In the genomic region with DNA sequence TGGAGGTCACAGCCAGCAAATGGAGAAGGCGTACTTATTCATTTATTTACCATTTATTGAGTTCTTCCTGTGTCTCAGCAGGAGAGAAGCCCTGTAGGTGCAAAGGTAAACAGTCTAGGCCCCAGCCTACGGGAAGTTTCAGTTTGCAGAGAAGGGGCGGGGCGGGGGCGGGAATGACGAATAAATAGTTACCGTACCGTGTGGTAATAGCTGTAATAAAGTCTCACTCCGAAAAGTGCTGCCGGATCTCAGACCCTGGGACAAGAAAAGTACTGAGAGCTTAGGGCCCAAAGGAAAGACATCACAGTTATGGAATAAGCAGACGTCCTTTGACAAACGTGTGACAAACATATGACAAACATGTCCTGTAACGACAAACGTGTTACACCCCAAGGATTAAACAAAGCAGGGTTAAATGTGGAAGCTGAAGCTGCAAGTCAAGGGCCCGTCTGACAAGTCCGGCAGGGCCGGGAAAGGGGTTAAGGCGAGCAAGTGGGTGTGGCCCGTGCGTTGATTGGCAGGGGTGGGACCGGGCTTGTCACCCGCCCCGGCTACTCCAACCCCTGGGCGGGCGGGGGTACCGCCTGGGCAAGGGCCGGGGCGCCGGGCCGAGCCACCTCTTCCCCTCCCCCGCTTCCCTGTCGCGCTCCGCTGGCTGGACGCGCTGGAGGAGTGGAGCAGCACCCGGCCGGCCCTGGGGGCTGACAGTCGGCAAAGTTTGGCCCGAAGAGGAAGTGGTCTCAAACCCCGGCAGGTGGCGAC, we compare ENCODE assay signal across 1 cellular context.
A peak's percentile ranks its signal among the peaks of the same experiment; 100 is the strongest.
TF ChIP-seq lines count a peak whose summit lies in the region.

A gene with protein sequence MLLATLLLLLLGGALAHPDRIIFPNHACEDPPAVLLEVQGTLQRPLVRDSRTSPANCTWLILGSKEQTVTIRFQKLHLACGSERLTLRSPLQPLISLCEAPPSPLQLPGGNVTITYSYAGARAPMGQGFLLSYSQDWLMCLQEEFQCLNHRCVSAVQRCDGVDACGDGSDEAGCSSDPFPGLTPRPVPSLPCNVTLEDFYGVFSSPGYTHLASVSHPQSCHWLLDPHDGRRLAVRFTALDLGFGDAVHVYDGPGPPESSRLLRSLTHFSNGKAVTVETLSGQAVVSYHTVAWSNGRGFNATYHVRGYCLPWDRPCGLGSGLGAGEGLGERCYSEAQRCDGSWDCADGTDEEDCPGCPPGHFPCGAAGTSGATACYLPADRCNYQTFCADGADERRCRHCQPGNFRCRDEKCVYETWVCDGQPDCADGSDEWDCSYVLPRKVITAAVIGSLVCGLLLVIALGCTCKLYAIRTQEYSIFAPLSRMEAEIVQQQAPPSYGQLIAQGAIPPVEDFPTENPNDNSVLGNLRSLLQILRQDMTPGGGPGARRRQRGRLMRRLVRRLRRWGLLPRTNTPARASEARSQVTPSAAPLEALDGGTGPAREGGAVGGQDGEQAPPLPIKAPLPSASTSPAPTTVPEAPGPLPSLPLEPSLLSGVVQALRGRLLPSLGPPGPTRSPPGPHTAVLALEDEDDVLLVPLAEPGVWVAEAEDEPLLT (plus strand): TSS at position 541 of the 762 bp plus-strand sequence. CDS start 564 bp downstream, outside the sequence.

TF ChIP-seq in HepG2, 621 proteins besides CTCF, POLR2A, EP300 and RAD21 (continued from another document and continues in another):
- TF ChIP-seq, protein P1, sequence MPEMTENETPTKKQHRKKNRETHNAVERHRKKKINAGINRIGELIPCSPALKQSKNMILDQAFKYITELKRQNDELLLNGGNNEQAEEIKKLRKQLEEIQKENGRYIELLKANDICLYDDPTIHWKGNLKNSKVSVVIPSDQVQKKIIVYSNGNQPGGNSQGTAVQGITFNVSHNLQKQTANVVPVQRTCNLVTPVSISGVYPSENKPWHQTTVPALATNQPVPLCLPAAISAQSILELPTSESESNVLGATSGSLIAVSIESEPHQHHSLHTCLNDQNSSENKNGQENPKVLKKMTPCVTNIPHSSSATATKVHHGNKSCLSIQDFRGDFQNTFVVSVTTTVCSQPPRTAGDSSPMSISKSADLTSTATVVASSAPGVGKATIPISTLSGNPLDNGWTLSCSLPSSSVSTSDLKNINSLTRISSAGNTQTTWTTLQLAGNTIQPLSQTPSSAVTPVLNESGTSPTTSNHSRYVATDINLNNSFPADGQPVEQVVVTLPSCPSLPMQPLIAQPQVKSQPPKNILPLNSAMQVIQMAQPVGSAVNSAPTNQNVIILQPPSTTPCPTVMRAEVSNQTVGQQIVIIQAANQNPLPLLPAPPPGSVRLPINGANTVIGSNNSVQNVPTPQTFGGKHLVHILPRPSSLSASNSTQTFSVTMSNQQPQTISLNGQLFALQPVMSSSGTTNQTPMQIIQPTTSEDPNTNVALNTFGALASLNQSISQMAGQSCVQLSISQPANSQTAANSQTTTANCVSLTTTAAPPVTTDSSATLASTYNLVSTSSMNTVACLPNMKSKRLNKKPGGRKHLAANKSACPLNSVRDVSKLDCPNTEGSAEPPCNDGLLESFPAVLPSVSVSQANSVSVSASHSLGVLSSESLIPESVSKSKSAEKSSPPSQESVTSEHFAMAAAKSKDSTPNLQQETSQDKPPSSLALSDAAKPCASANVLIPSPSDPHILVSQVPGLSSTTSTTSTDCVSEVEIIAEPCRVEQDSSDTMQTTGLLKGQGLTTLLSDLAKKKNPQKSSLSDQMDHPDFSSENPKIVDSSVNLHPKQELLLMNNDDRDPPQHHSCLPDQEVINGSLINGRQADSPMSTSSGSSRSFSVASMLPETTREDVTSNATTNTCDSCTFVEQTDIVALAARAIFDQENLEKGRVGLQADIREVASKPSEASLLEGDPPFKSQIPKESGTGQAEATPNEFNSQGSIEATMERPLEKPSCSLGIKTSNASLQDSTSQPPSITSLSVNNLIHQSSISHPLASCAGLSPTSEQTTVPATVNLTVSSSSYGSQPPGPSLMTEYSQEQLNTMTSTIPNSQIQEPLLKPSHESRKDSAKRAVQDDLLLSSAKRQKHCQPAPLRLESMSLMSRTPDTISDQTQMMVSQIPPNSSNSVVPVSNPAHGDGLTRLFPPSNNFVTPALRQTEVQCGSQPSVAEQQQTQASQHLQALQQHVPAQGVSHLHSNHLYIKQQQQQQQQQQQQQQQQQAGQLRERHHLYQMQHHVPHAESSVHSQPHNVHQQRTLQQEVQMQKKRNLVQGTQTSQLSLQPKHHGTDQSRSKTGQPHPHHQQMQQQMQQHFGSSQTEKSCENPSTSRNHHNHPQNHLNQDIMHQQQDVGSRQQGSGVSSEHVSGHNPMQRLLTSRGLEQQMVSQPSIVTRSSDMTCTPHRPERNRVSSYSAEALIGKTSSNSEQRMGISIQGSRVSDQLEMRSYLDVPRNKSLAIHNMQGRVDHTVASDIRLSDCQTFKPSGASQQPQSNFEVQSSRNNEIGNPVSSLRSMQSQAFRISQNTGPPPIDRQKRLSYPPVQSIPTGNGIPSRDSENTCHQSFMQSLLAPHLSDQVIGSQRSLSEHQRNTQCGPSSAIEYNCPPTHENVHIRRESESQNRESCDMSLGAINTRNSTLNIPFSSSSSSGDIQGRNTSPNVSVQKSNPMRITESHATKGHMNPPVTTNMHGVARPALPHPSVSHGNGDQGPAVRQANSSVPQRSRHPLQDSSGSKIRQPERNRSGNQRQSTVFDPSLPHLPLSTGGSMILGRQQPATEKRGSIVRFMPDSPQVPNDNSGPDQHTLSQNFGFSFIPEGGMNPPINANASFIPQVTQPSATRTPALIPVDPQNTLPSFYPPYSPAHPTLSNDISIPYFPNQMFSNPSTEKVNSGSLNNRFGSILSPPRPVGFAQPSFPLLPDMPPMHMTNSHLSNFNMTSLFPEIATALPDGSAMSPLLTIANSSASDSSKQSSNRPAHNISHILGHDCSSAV (CRISPR knock-in tag; IDR thresholded peaks at IDR 0.05; ENCODE audit: borderline replicate concordance), result peak; percentile 91
- TF ChIP-seq ZBTB20 (CRISPR knock-in tag; IDR thresholded peaks at IDR 0.05; ENCODE audit: borderline replicate concordance, low read depth), result no peak; the same call in 1 of the 2 replicates
- peak; percentile 74 for TF ChIP-seq ZNF614 (CRISPR knock-in tag; IDR thresholded peaks at IDR 0.05; ENCODE audit: borderline replicate concordance)
- peak; percentile 83 for TF ChIP-seq ZNF777 (CRISPR knock-in tag; IDR thresholded peaks at IDR 0.05)
- no peak for TF ChIP-seq CENPT (CRISPR knock-in tag; IDR thresholded peaks at IDR 0.05; ENCODE audit: low read depth)
- TF ChIP-seq, protein P2, sequence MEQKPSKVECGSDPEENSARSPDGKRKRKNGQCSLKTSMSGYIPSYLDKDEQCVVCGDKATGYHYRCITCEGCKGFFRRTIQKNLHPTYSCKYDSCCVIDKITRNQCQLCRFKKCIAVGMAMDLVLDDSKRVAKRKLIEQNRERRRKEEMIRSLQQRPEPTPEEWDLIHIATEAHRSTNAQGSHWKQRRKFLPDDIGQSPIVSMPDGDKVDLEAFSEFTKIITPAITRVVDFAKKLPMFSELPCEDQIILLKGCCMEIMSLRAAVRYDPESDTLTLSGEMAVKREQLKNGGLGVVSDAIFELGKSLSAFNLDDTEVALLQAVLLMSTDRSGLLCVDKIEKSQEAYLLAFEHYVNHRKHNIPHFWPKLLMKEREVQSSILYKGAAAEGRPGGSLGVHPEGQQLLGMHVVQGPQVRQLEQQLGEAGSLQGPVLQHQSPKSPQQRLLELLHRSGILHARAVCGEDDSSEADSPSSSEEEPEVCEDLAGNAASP (CRISPR knock-in tag; IDR thresholded peaks at IDR 0.05; ENCODE audit: borderline replicate concordance), result peak; percentile 6; the same call in 1 of the 2 replicates
- TF ChIP-seq ZNF232 (CRISPR knock-in tag; IDR thresholded peaks at IDR 0.05; ENCODE audit: borderline replicate concordance), result no peak; the same call in none of the 2 replicates
- TF ChIP-seq ZNF776 (CRISPR knock-in tag; IDR thresholded peaks at IDR 0.05), result 0 out of 2 replicates have a peak, but pooled peaks have one; percentile 78
- peak; percentile 82; the same call in 1 of the 2 replicates for TF ChIP-seq SMYD3 (CRISPR knock-in tag; IDR thresholded peaks at IDR 0.05)
- no peak; the same call in 1 of the 2 replicates for TF ChIP-seq ZNF615 (CRISPR knock-in tag; IDR thresholded peaks at IDR 0.05; ENCODE audit: borderline replicate concordance)
- TF ChIP-seq, protein P3, sequence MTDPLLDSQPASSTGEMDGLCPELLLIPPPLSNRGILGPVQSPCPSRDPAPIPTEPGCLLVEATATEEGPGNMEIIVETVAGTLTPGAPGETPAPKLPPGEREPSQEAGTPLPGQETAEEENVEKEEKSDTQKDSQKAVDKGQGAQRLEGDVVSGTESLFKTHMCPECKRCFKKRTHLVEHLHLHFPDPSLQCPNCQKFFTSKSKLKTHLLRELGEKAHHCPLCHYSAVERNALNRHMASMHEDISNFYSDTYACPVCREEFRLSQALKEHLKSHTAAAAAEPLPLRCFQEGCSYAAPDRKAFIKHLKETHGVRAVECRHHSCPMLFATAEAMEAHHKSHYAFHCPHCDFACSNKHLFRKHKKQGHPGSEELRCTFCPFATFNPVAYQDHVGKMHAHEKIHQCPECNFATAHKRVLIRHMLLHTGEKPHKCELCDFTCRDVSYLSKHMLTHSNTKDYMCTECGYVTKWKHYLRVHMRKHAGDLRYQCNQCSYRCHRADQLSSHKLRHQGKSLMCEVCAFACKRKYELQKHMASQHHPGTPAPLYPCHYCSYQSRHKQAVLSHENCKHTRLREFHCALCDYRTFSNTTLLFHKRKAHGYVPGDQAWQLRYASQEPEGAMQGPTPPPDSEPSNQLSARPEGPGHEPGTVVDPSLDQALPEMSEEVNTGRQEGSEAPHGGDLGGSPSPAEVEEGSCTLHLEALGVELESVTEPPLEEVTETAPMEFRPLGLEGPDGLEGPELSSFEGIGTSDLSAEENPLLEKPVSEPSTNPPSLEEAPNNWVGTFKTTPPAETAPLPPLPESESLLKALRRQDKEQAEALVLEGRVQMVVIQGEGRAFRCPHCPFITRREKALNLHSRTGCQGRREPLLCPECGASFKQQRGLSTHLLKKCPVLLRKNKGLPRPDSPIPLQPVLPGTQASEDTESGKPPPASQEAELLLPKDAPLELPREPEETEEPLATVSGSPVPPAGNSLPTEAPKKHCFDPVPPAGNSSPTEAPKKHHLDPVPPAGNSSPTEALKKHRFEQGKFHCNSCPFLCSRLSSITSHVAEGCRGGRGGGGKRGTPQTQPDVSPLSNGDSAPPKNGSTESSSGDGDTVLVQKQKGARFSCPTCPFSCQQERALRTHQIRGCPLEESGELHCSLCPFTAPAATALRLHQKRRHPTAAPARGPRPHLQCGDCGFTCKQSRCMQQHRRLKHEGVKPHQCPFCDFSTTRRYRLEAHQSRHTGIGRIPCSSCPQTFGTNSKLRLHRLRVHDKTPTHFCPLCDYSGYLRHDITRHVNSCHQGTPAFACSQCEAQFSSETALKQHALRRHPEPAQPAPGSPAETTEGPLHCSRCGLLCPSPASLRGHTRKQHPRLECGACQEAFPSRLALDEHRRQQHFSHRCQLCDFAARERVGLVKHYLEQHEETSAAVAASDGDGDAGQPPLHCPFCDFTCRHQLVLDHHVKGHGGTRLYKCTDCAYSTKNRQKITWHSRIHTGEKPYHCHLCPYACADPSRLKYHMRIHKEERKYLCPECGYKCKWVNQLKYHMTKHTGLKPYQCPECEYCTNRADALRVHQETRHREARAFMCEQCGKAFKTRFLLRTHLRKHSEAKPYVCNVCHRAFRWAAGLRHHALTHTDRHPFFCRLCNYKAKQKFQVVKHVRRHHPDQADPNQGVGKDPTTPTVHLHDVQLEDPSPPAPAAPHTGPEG (CRISPR knock-in tag; IDR thresholded peaks at IDR 0.05), result peak; percentile 96
- TF ChIP-seq KDM6A (CRISPR knock-in tag; IDR thresholded peaks at IDR 0.05; ENCODE audit: low read depth), result peak; percentile 58
- TF ChIP-seq ZNF660 (CRISPR knock-in tag; IDR thresholded peaks at IDR 0.05; ENCODE audit: borderline replicate concordance, low read depth), result 0 out of 2 replicates have a peak, but pooled peaks have one; percentile 31
- TF ChIP-seq FOSL1 (CRISPR knock-in tag; IDR thresholded peaks at IDR 0.05; ENCODE audit: borderline replicate concordance), result 0 out of 2 replicates have a peak, but pooled peaks have one; percentile 8
- peak; percentile 94 for TF ChIP-seq ZNF335 (CRISPR knock-in tag; IDR thresholded peaks at IDR 0.05)
- peak; percentile 93 for TF ChIP-seq ISX (CRISPR knock-in tag; conservative IDR thresholded peaks at IDR 0.05)
- TF ChIP-seq, protein P4, sequence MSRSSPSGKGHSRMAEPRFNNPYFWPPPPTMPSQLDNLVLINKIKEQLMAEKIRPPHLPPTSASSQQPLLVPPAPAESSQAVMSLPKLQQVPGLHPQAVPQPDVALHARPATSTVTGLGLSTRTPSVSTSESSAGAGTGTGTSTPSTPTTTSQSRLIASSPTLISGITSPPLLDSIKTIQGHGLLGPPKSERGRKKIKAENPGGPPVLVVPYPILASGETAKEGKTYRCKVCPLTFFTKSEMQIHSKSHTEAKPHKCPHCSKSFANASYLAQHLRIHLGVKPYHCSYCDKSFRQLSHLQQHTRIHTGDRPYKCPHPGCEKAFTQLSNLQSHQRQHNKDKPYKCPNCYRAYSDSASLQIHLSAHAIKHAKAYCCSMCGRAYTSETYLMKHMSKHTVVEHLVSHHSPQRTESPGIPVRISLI (CRISPR knock-in tag; IDR thresholded peaks at IDR 0.05; ENCODE audit: borderline replicate concordance), result peak; percentile 35; the same call in 1 of the 2 replicates
- TF ChIP-seq, protein P5, sequence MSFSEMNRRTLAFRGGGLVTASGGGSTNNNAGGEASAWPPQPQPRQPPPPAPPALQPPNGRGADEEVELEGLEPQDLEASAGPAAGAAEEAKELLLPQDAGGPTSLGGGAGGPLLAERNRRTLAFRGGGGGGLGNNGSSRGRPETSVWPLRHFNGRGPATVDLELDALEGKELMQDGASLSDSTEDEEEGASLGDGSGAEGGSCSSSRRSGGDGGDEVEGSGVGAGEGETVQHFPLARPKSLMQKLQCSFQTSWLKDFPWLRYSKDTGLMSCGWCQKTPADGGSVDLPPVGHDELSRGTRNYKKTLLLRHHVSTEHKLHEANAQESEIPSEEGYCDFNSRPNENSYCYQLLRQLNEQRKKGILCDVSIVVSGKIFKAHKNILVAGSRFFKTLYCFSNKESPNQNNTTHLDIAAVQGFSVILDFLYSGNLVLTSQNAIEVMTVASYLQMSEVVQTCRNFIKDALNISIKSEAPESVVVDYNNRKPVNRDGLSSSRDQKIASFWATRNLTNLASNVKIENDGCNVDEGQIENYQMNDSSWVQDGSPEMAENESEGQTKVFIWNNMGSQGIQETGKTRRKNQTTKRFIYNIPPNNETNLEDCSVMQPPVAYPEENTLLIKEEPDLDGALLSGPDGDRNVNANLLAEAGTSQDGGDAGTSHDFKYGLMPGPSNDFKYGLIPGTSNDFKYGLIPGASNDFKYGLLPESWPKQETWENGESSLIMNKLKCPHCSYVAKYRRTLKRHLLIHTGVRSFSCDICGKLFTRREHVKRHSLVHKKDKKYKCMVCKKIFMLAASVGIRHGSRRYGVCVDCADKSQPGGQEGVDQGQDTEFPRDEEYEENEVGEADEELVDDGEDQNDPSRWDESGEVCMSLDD (CRISPR knock-in tag; IDR thresholded peaks at IDR 0.05; ENCODE audit: borderline replicate concordance), result peak; percentile 91
- TF ChIP-seq NFRKB (IDR thresholded peaks at IDR 0.05), result no peak
- TF ChIP-seq ZNF616 (CRISPR knock-in tag; IDR thresholded peaks at IDR 0.05; ENCODE audit: low read depth), result peak; percentile 77; the same call in 1 of the 2 replicates
- TF ChIP-seq ISL2 (CRISPR knock-in tag; IDR thresholded peaks at IDR 0.05), result peak; percentile 68
- TF ChIP-seq, protein P6, sequence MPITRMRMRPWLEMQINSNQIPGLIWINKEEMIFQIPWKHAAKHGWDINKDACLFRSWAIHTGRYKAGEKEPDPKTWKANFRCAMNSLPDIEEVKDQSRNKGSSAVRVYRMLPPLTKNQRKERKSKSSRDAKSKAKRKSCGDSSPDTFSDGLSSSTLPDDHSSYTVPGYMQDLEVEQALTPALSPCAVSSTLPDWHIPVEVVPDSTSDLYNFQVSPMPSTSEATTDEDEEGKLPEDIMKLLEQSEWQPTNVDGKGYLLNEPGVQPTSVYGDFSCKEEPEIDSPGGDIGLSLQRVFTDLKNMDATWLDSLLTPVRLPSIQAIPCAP (CRISPR knock-in tag; IDR thresholded peaks at IDR 0.05; ENCODE audit: low read depth), result 0 out of 2 replicates have a peak, but pooled peaks have one; percentile 40
- TF ChIP-seq CBX1 (IDR thresholded peaks at IDR 0.05; ENCODE audit: low read depth), result peak; percentile 81
